In the genomic region with DNA sequence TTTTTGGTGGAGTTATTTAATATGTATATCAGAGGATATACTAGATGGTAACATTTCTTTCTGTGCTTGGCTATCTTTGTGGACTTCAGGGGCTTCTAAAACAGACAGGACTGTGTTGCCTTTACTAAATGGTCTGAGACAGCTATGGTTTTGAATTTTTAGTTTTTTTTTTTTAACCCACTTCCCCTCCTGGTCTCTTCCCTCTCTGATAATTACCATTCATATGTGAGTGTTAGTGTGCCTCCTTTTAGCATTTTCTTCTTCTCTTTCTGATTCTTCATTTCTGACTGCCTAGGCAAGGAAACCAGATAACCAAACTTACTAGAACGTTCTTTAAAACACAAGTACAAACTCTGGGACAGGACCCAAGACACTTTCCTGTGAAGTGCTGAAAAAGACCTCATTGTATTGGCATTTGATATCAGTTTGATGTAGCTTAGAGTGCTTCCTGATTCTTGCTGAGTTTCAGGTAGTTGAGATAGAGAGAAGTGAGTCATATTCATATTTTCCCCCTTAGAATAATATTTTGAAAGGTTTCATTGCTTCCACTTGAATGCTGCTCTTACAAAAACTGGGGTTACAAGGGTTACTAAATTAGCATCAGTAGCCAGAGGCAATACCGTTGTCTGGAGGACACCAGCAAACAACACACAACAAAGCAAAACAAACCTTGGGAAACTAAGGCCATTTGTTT, we compare ENCODE assay signal across 8 cellular contexts. TPM values are rescaled to one million over a fixed set of nuclear protein-coding genes. Genes with fewer than 3 reads are reported as not detected.
DNase-seq lines count a peak whose midpoint lies in the region; ATAC-seq and TF ChIP-seq lines count a peak whose summit lies in the region.

No MANE protein-coding gene starts in this region.

- no peaks in the 10 kb centered on the region for H3K4me1 ChIP-seq in Peyer's patch

- TF ChIP-seq POLR2A in Peyer's patch (IDR thresholded peaks at IDR 0.05) = no peak

- no peaks in the 10 kb centered on the region for H3K27me3 ChIP-seq in Peyer's patch

- ATAC-seq in GM21381 (IDR thresholded peaks at IDR 0.05; ENCODE audit: unreplicated experiment) = peak; percentile 66
- ATAC-seq in HG03469 (IDR thresholded peaks at IDR 0.05; ENCODE audit: unreplicated experiment) = peak; percentile 62
- ATAC-seq in HG03571 (IDR thresholded peaks at IDR 0.05; ENCODE audit: unreplicated experiment) = no peak

- H3K9me3 ChIP-seq in Peyer's patch = no peaks in the 10 kb centered on the region

- DNase-seq in ELF-1 (ENCODE audit: low read depth, low spot score) (peak; percentile 37), epithelial cell of prostate (ENCODE audit: low read depth, low spot score) (no peak), amniotic stem cell (lab: John Stamatoyannopoulos, UW) (no peak), Ammon's horn (ENCODE audit: low spot score) (no peak), Peyer's patch (no peak)

- H3K4me3 ChIP-seq in Peyer's patch = no peak overlapping the region

- peaks cover 0 to 83% (median 0%) of the 10 kb centered on the region in 3 donors for H3K36me3 ChIP-seq in Peyer's patch

- TF ChIP-seq CTCF in Peyer's patch (IDR thresholded peaks at IDR 0.05) = no peak

- H3K27ac ChIP-seq in epithelial cell of prostate (peak overlapping the region; percentile 10), Peyer's patch (no peak overlapping the region)

RNA-seq across cellular contexts. Expression of a gene that starts 52.7 kb away (rescaled TPM):
- total RNA-seq in Peyer's patch = 100 to 1,000 TPM in 2 of 4 donors, 10 to 100 TPM in 2; 79.0 to 109 (median 94.0) TPM
